ENCODE assay signal across 13 cellular contexts in genomic region chr1:154497026-154497806, GRCh38. TPM values are rescaled to one million over a fixed set of nuclear protein-coding genes. Genes with fewer than 3 reads are reported as not detected.
DNase-seq lines count a peak whose midpoint lies in the region; ATAC-seq lines count a peak whose summit lies in the region.
"Had no signal": no experiment of that assay in that cellular context is flagged by ENCODE, and none has a peak within 500 bp of the region (broad histone marks: within the 10 kb centered on the region; RNA-seq: fewer than 3 reads in every experiment).

No MANE protein-coding gene starts in this region.

- H3K27ac Mint-ChIP-seq in activated CD4-positive, alpha-beta T cell treated with anti-CD3 and anti-CD28 coated beads for 36 hours: peak overlapping the region; percentile 84
- peak overlapping the region; percentile 54 for H3K27ac Mint-ChIP-seq in stimulated activated effector memory CD8-positive, alpha-beta T cell treated with anti-CD3 and anti-CD28 coated beads, Interleukin-12 subunit alpha, Interleukin-12 subunit beta, amount 100 ng/mL, for 72 hours

- H3K27me3 Mint-ChIP-seq in activated CD4-positive, alpha-beta T cell treated with anti-CD3 and anti-CD28 coated beads for 36 hours: peaks cover 18% of the 10 kb centered on the region

- intact Hi-C loops in activated CD4-positive, alpha-beta T cell treated with anti-CD3 and anti-CD28 coated beads for 36 hours (cut with DNase I, micrococcal nuclease): loop anchor here in 1 of 2 experiments (5.0 kb wide), 1 partner anchor 110 kb away; the partner anchor contains the start of gene ADAR
- intact Hi-C loops in left cardiac atrium (cut with DNase I): no loop called here
- intact Hi-C loops in posterior vena cava (cut with DNase I): no loop called here

- CTCF ChIA-PET in activated CD4-positive, alpha-beta T cell treated with anti-CD3 and anti-CD28 coated beads for 36 hours (lab: Charles Lee): interaction anchor here (0.7 to 7.7 kb wide), 10 partner anchors 9 to 1492 kb away, joined by 3 to 63 read pairs (median 4); no protein-coding TSS in a partner anchor

- peak; percentile 30 for DNase-seq in activated CD4-positive, alpha-beta T cell treated with anti-CD3 and anti-CD28 coated beads for 36 hours
- DNase-seq in activated CD4-positive, alpha-beta T cell treated with anti-CD3 and anti-CD28 coated beads, Interleukin-2, amount 50 U/mL, for 4 hours: no peak
- peak; percentile 48 for DNase-seq in SKM-1 (lab: John Stamatoyannopoulos, UW; ENCODE audit: unreplicated experiment)
- peak; percentile 75 for DNase-seq in left cardiac atrium
- no peak for DNase-seq in stimulated activated effector memory CD8-positive, alpha-beta T cell treated with anti-CD3 and anti-CD28 coated beads, Interleukin-12 subunit alpha, Interleukin-12 subunit beta, amount 100 ng/mL, for 72 hours (ENCODE audit: low spot score in 2 of 2)
- no peak for DNase-seq in pons (ENCODE audit: low spot score)
- no peak for DNase-seq in posterior vena cava (ENCODE audit: low spot score)
- DNase-seq: ACHN; cortex of kidney; islet precursor cell; NCI-H2029; stimulated activated CD4-positive, alpha-beta T cell treated with anti-CD3 and anti-CD28 coated beads, Interleukin-2, amount 100 ng/mL, for 24 hours had no signal

- H3K4me1 Mint-ChIP-seq in activated CD4-positive, alpha-beta T cell treated with anti-CD3 and anti-CD28 coated beads for 36 hours: peaks cover 50% of the 10 kb centered on the region
- H3K4me1 Mint-ChIP-seq in stimulated activated effector memory CD8-positive, alpha-beta T cell treated with anti-CD3 and anti-CD28 coated beads, Interleukin-12 subunit alpha, Interleukin-12 subunit beta, amount 100 ng/mL, for 72 hours: peaks cover 43% of the 10 kb centered on the region

- no peaks in the 10 kb centered on the region for H3K9me3 Mint-ChIP-seq in activated CD4-positive, alpha-beta T cell treated with anti-CD3 and anti-CD28 coated beads for 36 hours (ENCODE audit: low read depth)
- H3K9me3 Mint-ChIP-seq in stimulated activated effector memory CD8-positive, alpha-beta T cell treated with anti-CD3 and anti-CD28 coated beads, Interleukin-12 subunit alpha, Interleukin-12 subunit beta, amount 100 ng/mL, for 72 hours: no peaks in the 10 kb centered on the region

- no peak overlapping the region for H3K4me3 Mint-ChIP-seq in activated CD4-positive, alpha-beta T cell treated with anti-CD3 and anti-CD28 coated beads for 36 hours
- peak overlapping the region; percentile 36 for H3K4me3 Mint-ChIP-seq in stimulated activated effector memory CD8-positive, alpha-beta T cell treated with anti-CD3 and anti-CD28 coated beads, Interleukin-12 subunit alpha, Interleukin-12 subunit beta, amount 100 ng/mL, for 72 hours

- ATAC-seq in activated CD4-positive, alpha-beta T cell treated with anti-CD3 and anti-CD28 coated beads for 36 hours: peak; percentile 79
- peak; percentile 28 to 54 for ATAC-seq in left cardiac atrium
- peak; percentile 72 for ATAC-seq in stimulated activated effector memory CD8-positive, alpha-beta T cell treated with anti-CD3 and anti-CD28 coated beads, Interleukin-12 subunit alpha, Interleukin-12 subunit beta, amount 100 ng/mL, for 72 hours
- no peak for ATAC-seq in HG02870 (IDR thresholded peaks at IDR 0.05; ENCODE audit: unreplicated experiment)

- no peaks in the 10 kb centered on the region for H3K36me3 Mint-ChIP-seq in activated CD4-positive, alpha-beta T cell treated with anti-CD3 and anti-CD28 coated beads for 36 hours (ENCODE audit: low read depth)
- H3K36me3 Mint-ChIP-seq in stimulated activated effector memory CD8-positive, alpha-beta T cell treated with anti-CD3 and anti-CD28 coated beads, Interleukin-12 subunit alpha, Interleukin-12 subunit beta, amount 100 ng/mL, for 72 hours: no peaks in the 10 kb centered on the region

- POLR2A ChIA-PET in activated CD4-positive, alpha-beta T cell treated with anti-CD3 and anti-CD28 coated beads for 36 hours (lab: Charles Lee): interaction anchor here (0.6 to 0.9 kb wide), 4 partner anchors 9 to 161 kb away, joined by 3 to 6 read pairs (median 4); no protein-coding TSS in a partner anchor

RNA-seq across cellular contexts. Expression of gene TDRD10, which starts 4.8 kb away (rescaled TPM):
- total RNA-seq in activated CD4-positive, alpha-beta T cell treated with anti-CD3 and anti-CD28 coated beads for 36 hours: not detected
- total RNA-seq in left cardiac atrium (1 to 10 TPM; 3.4 to 3.6 TPM), posterior vena cava (1 to 10 TPM; 3.4 to 5.8 TPM)

RNA-seq across cellular contexts. Expression of gene SHE, which starts 5.0 kb away (rescaled TPM):
- total RNA-seq in activated CD4-positive, alpha-beta T cell treated with anti-CD3 and anti-CD28 coated beads for 36 hours: under 1 TPM in 1 of 2 experiments, not detected in 1; 0.04 TPM
- 10 to 100 TPM; 13.5 to 21.4 TPM for total RNA-seq in left cardiac atrium
- total RNA-seq in posterior vena cava: 10 to 100 TPM; 17.9 to 22.9 TPM

Comparison
In these comparisons a context has a peak if more than half of its experiments do, and no peak if none do; other contexts are left out.
1. DNase-seq: peak in activated CD4-positive, alpha-beta T cell treated with anti-CD3 and anti-CD28 coated beads for 36 hours (single experiment), SKM-1 (single experiment) and left cardiac atrium (single experiment); none in activated CD4-positive, alpha-beta T cell treated with anti-CD3 and anti-CD28 coated beads, Interleukin-2, amount 50 U/mL, for 4 hours (0 of 2), stimulated activated effector memory CD8-positive, alpha-beta T cell treated with anti-CD3 and anti-CD28 coated beads, Interleukin-12 subunit alpha, Interleukin-12 subunit beta, amount 100 ng/mL, for 72 hours (0 of 2), pons (single experiment) and posterior vena cava (single experiment).
2. RNA of gene TDRD10, which starts 4.8 kb away (total RNA-seq): 3.4 to 5.8 TPM in posterior vena cava and 3.4 to 3.6 TPM in left cardiac atrium; not detected in activated CD4-positive, alpha-beta T cell treated with anti-CD3 and anti-CD28 coated beads for 36 hours; every median in the first group is over 4 times any median in the second.
3. RNA of gene SHE, which starts 5.0 kb away (total RNA-seq): 17.9 to 22.9 TPM in posterior vena cava and 13.5 to 21.4 TPM in left cardiac atrium; 0.04 TPM in activated CD4-positive, alpha-beta T cell treated with anti-CD3 and anti-CD28 coated beads for 36 hours; every median in the first group is over 10 times any median in the second.